8 cellular contexts compared by ENCODE assay signal in genomic region chr3:31550452-31551251, GRCh38. TPM values are rescaled to one million over a fixed set of nuclear protein-coding genes. Genes with fewer than 3 reads are reported as not detected.
DNase-seq lines count a peak whose midpoint lies in the region; ATAC-seq and TF ChIP-seq lines count a peak whose summit lies in the region.

No MANE protein-coding gene starts in this region.

- H3K4me1 ChIP-seq in BE2C = no peaks in the 10 kb centered on the region

- H3K4me1 Mint-ChIP-seq in nephron progenitor cell = peaks cover 18% of the 10 kb centered on the region

- H3K36me3 ChIP-seq in BE2C = no peaks in the 10 kb centered on the region

- CTCF ChIA-PET in RWPE1 (lab: Yijun Ruan, JAX) = interaction anchor here (0.6 to 1.0 kb wide), 5 partner anchors 11 to 554 kb away, joined by 3 to 4 read pairs (median 3); no protein-coding TSS in a partner anchor

- DNase-seq in BE2C (no peak), RWPE1 (ENCODE audit: low spot score) (no peak), epithelial cell of esophagus (ENCODE audit: low read depth) (peak; percentile 37), nephron progenitor cell (no peak), NCI-H187 (lab: John Stamatoyannopoulos, UW) (no peak)
- DNase-seq in stimulated activated CD4-positive, alpha-beta T cell treated with anti-CD3 and anti-CD28 coated beads, Interleukin-4, amount 100 ng/mL, for 1 hour = no peak

- POLR2A ChIA-PET in RWPE1 (lab: Yijun Ruan, JAX; ENCODE audit: low non-redundant PET) = no interaction called here

- H3K27ac Mint-ChIP-seq in nephron progenitor cell = no peak overlapping the region

- peak; percentile 74 for ATAC-seq in GM18907 (IDR thresholded peaks at IDR 0.05; ENCODE audit: unreplicated experiment)
- no peak for ATAC-seq in GM18858 (IDR thresholded peaks at IDR 0.05; ENCODE audit: unreplicated experiment)

- H3K4me3 ChIP-seq in BE2C (ENCODE audit: low read depth, low read length) = no peak overlapping the region
- H3K4me3 ChIP-seq in epithelial cell of esophagus (ENCODE audit: low read length) = no peak overlapping the region

- H3K27me3 ChIP-seq in BE2C = no peaks in the 10 kb centered on the region

- no peaks in the 10 kb centered on the region for H3K27me3 Mint-ChIP-seq in nephron progenitor cell (ENCODE audit: low read depth, poor library complexity)

- no peaks in the 10 kb centered on the region for H3K9me3 ChIP-seq in BE2C

- no peak overlapping the region for H3K4me3 Mint-ChIP-seq in nephron progenitor cell

- peaks cover 40% of the 10 kb centered on the region for H3K9me3 Mint-ChIP-seq in nephron progenitor cell

- TF ChIP-seq CTCF in BE2C (IDR thresholded peaks at IDR 0.05; ENCODE audit: low read depth, low read length) (peak; percentile 57), RWPE1 (conservative IDR thresholded peaks at IDR 0.05; ENCODE audit: low read depth) (peak; percentile 82), epithelial cell of esophagus (IDR thresholded peaks at IDR 0.05; ENCODE audit: insufficient read depth, low read depth, low read length, missing control alignments) (peak; percentile 72), nephron progenitor cell (IDR thresholded peaks at IDR 0.05) (peak; percentile 42)

- no peak overlapping the region for H3K27ac ChIP-seq in RWPE1

- H3K36me3 Mint-ChIP-seq in nephron progenitor cell (ENCODE audit: low read depth) = peaks cover 55% of the 10 kb centered on the region

RNA-seq across cellular contexts. Expression of gene STT3B, which starts 17.9 kb away (rescaled TPM):
- 15.6 TPM for polyA plus RNA-seq in BE2C (2012; ENCODE audit: insufficient read depth, insufficient read length, low read depth)
